Comparison of ENCODE assay signal across 8 cellular contexts in the genomic region with DNA sequence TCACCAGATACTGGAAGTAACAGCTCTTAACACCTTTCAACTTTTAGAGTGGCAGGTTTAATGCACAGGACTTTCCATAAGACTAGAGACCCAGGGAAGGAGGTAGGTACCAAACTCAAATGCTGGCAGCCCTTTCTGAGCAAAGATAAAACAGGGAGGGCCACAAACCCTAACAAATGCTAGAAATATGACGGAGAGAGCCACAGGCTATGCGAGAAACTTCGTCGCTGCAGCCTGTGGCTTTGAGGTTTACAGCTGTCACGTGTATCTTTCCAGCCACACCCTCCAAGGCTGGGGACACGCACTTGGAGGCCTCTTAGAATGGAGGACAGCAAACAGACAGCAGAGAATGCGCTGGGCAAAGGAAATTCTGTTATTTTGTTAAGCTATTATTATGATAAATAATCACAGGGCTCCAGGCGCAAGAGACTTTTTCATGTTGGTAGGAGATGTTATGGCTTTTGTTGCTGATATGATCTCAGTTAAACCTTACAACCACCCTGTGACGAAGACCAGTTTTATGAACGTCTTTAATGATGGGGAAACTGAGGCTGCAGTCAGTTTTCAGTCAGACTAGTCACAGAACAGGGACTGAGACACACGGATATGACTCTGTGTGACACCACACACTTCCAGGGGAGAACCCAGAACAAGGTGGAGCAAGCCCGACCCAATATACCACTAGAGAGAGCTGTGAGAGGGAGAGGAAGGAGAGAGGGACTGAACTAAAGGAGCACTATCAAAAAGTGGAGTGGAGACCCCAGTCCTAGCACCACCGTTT. TPM values are rescaled to one million over a fixed set of nuclear protein-coding genes. Genes with fewer than 3 reads are reported as not detected.
DNase-seq lines count a peak whose midpoint lies in the region; ATAC-seq lines count a peak whose summit lies in the region.

No MANE protein-coding gene starts in this region.

- H3K9me3 Mint-ChIP-seq in CD4-positive, CD25-positive, alpha-beta regulatory T cell, result no peaks in the 10 kb centered on the region

- H3K4me1 Mint-ChIP-seq in CD4-positive, CD25-positive, alpha-beta regulatory T cell, result peaks cover 10 to 66% (median 40%) of the 10 kb centered on the region in 4 donors

- peak; percentile 50 to 84 (median 68) for DNase-seq in CD4-positive, CD25-positive, alpha-beta regulatory T cell
- peak; percentile 12 to 24 for DNase-seq in activated CD4-positive, alpha-beta T cell treated with anti-CD3 and anti-CD28 coated beads, Interleukin-2, amount 50 U/mL, for 4 hours
- DNase-seq in epidermal melanocyte (ENCODE audit: insufficient read length, low spot score), result peak; percentile 55
- no peak for DNase-seq in nucleus accumbens (lab: John Stamatoyannopoulos, UW)
- DNase-seq in NCI-H446 treated with DMSO at 0.1 percent for 48 hours (lab: John Stamatoyannopoulos, UW), result no peak

- no peaks in the 10 kb centered on the region for H3K36me3 ChIP-seq in CD4-positive, CD25-positive, alpha-beta regulatory T cell (ENCODE audit: control insufficient read depth, insufficient read depth, low read length)
- H3K36me3 ChIP-seq in HUES6 (ENCODE audit: control insufficient read depth, insufficient read depth, low read length) (no peaks in the 10 kb centered on the region), rectal smooth muscle tissue (ENCODE audit: control insufficient read depth, insufficient read depth, low read length) (no peaks in the 10 kb centered on the region)

- H3K4me1 ChIP-seq in CD4-positive, CD25-positive, alpha-beta regulatory T cell (ENCODE audit: control insufficient read depth, insufficient read depth, low read length, poor library complexity, severe bottlenecking), result peaks cover 44% of the 10 kb centered on the region
- peaks cover 54% of the 10 kb centered on the region for H3K4me1 ChIP-seq in HUES6 (ENCODE audit: control insufficient read depth, insufficient read depth, low read length)
- peaks cover 23% of the 10 kb centered on the region for H3K4me1 ChIP-seq in rectal smooth muscle tissue (ENCODE audit: control insufficient read depth, insufficient read depth, low read length)

- peak; percentile 47 to 54 for ATAC-seq in CD4-positive, CD25-positive, alpha-beta regulatory T cell (ENCODE audit: low read depth in 2 of 2)
- ATAC-seq in GM21447 (IDR thresholded peaks at IDR 0.05; ENCODE audit: unreplicated experiment), result peak; percentile 49

- peaks cover 4% of the 10 kb centered on the region for H3K36me3 Mint-ChIP-seq in CD4-positive, CD25-positive, alpha-beta regulatory T cell

- no peaks in the 10 kb centered on the region for H3K9me3 ChIP-seq in CD4-positive, CD25-positive, alpha-beta regulatory T cell (ENCODE audit: control insufficient read depth in 2 of 2, low read length in 2 of 2)
- H3K9me3 ChIP-seq in HUES6 (ENCODE audit: control insufficient read depth, insufficient read depth, low read depth, low read length), result no peaks in the 10 kb centered on the region

- peaks cover 5% of the 10 kb centered on the region for H3K27me3 Mint-ChIP-seq in CD4-positive, CD25-positive, alpha-beta regulatory T cell

- H3K9ac ChIP-seq in HUES6 (ENCODE audit: low read length) (peak overlapping the region; percentile 80), rectal smooth muscle tissue (ENCODE audit: low read length) (no peak overlapping the region)

- H3K4me3 Mint-ChIP-seq in CD4-positive, CD25-positive, alpha-beta regulatory T cell, result peak overlapping the region; percentile 88 to 92 (median 90)

- no peaks in the 10 kb centered on the region for H3K27me3 ChIP-seq in CD4-positive, CD25-positive, alpha-beta regulatory T cell (ENCODE audit: control insufficient read depth, insufficient read depth, low read length)
- H3K27me3 ChIP-seq in HUES6 (ENCODE audit: control insufficient read depth, insufficient read depth, low read length) (no peaks in the 10 kb centered on the region), rectal smooth muscle tissue (ENCODE audit: control insufficient read depth, insufficient read depth, low read length) (no peaks in the 10 kb centered on the region)

- H3K27ac Mint-ChIP-seq in CD4-positive, CD25-positive, alpha-beta regulatory T cell, result peak overlapping the region; percentile 91 to 97 (median 93)

- H3K27ac ChIP-seq in CD4-positive, CD25-positive, alpha-beta regulatory T cell (ENCODE audit: insufficient read depth, low read length, poor library complexity, severe bottlenecking), result peak overlapping the region; percentile 59
- no peak overlapping the region for H3K27ac ChIP-seq in HUES6 (ENCODE audit: low read depth, low read length)
- H3K27ac ChIP-seq in rectal smooth muscle tissue (ENCODE audit: low read depth, low read length), result no peak overlapping the region

- peak overlapping the region; percentile 69 for H3K4me3 ChIP-seq in CD4-positive, CD25-positive, alpha-beta regulatory T cell (ENCODE audit: low read depth, low read length)
- H3K4me3 ChIP-seq in HUES6 (ENCODE audit: low read depth, low read length) (peak overlapping the region; percentile 89; the same call in 1 of the 2 replicates), rectal smooth muscle tissue (ENCODE audit: low read length) (peak overlapping the region; percentile 75)

RNA-seq across cellular contexts. Expression of gene TRAM2, which starts 2.0 kb away (rescaled TPM):
- total RNA-seq in CD4-positive, CD25-positive, alpha-beta regulatory T cell, result 12.0 TPM
- polyA plus RNA-seq in CD4-positive, CD25-positive, alpha-beta regulatory T cell, result 1 to 10 TPM; 3.2 to 4.5 (median 3.7) TPM

Comparison
In these comparisons a context has a peak if more than half of its experiments do, and no peak if none do; other contexts are left out.
1. DNase-seq: peak in CD4-positive, CD25-positive, alpha-beta regulatory T cell (3 of 3), activated CD4-positive, alpha-beta T cell treated with anti-CD3 and anti-CD28 coated beads, Interleukin-2, amount 50 U/mL, for 4 hours (2 of 2) and epidermal melanocyte (single experiment); none in nucleus accumbens (0 of 56) and NCI-H446 treated with DMSO at 0.1 percent for 48 hours (single experiment).
2. Peak in every context shown above with its lines, with median percentiles within 50 percentile points of each other: H3K4me3 ChIP-seq.